In the genomic region with DNA sequence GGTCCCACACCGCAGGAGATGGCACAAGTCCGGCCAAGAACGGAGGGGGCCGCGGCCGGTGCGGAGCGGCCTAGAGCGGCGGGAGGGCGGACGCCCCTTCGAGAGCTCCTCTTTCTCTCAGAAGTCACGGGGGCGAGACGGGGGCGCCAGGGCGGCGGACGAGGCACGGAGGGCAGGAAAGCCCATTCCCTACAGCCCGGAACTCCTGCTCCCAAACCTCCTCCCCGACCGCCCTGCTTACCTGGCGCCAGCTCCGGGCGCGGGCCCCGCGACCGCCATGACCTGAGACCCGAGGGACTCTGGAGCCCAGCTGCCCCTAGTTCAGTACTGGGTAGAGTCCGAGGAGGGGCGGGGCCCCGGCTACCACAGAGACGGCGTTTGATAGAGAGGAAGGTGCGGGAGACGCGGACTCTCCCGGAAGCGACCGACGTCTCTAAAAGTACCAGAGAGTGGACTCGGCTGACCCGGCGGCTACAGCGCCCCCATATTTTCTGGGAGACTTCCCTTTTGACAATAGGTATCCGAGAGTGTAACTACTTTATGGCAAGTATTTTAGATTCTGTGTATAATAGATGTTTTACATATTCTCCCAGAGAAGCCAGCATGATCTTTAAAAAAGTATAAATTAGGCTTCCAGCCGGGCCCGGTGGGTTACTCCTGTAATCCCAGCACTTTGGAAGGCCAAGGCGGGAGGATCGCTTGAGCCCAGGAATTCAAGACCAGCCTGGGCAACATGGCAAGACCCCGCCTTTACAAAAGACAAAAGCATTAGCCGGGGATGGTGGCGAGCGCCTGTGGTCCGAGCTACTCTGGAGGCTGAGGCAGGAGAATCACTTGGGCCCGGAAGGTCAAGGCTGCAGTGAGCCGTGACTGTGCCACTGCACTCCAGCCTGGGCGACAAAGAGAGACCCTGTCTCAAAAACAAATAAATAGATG, we compare ENCODE assay signal across 8 cellular contexts. TPM values are rescaled to one million over a fixed set of nuclear protein-coding genes. Genes with fewer than 3 reads are reported as not detected.
DNase-seq lines count a peak whose midpoint lies in the region; ATAC-seq, FAIRE-seq and TF ChIP-seq lines count a peak whose summit lies in the region.

A gene (minus strand): TSS at position 301 of the 936 bp plus-strand sequence. CDS start 22 bp downstream, at position 279.

- DNase-seq in Calu3 (peak; percentile 97), HTR-8/SVneo (ENCODE audit: insufficient read length, low spot score) (peak; percentile 99), NT2/D1 (ENCODE audit: low read depth, low spot score) (peak; percentile 88), endodermal cell (peak; percentile 99)
- DNase-seq in activated CD8-positive, alpha-beta memory T cell treated with anti-CD3 and anti-CD28 coated beads, Interleukin-2, amount 10 ng/mL, durations not matched to agents 7 days and 5 days = peak; percentile 94
- DNase-seq in stimulated activated CD8-positive, alpha-beta memory T cell treated with anti-CD3 and anti-CD28 coated beads, Interleukin-15, amount 100 ng/mL, for 4 hours (ENCODE audit: low read depth in 2 of 2) = peak; percentile 70 to 74

- H3K27ac ChIP-seq in endodermal cell (ENCODE audit: low read depth, low read length) = peak within 1 kb of the TSS; percentile 80
- H3K27ac ChIP-seq in mesodermal cell (ENCODE audit: low read depth, low read length, severe bottlenecking) = peak within 1 kb of the TSS; percentile 71

- H3K27me3 ChIP-seq in NT2/D1 (ENCODE audit: insufficient read depth, insufficient read length) = no peaks in the 10 kb centered on the region
- no peaks in the 10 kb centered on the region for H3K27me3 ChIP-seq in endodermal cell (ENCODE audit: control insufficient read depth, insufficient read depth, low read length, poor library complexity, severe bottlenecking)

- H3K36me3 ChIP-seq in NT2/D1 (ENCODE audit: insufficient read depth, insufficient read length, low read length) (peaks cover 22% of the 10 kb centered on the region), endodermal cell (ENCODE audit: control insufficient read depth, insufficient read depth, low read length) (peaks cover 23% of the 10 kb centered on the region), mesodermal cell (ENCODE audit: control insufficient read depth, insufficient read depth, low read length) (peaks cover 21% of the 10 kb centered on the region)

- TF ChIP-seq CTCF in Calu3 (IDR thresholded peaks at IDR 0.05; ENCODE audit: unreplicated experiment) = no peak
- peak; percentile 67 for TF ChIP-seq CTCF in endodermal cell (conservative IDR thresholded peaks at IDR 0.05)

- intact Hi-C loops in Calu3 (cut with micrococcal nuclease; ENCODE audit: unreplicated experiment) = no loop called here

- H3K27ac Mint-ChIP-seq in Calu3 (ENCODE audit: unreplicated experiment) (peak within 1 kb of the TSS; percentile 92), endodermal cell (peak within 1 kb of the TSS; percentile 86)
- peak within 1 kb of the TSS; percentile 96 for H3K27ac Mint-ChIP-seq in activated CD8-positive, alpha-beta memory T cell treated with anti-CD3 and anti-CD28 coated beads, Interleukin-2, amount 10 ng/mL, durations not matched to agents 7 days and 5 days

- H3K9me3 Mint-ChIP-seq in Calu3 (ENCODE audit: low read depth, unreplicated experiment) (no peaks in the 10 kb centered on the region), endodermal cell (no peaks in the 10 kb centered on the region)
- no peaks in the 10 kb centered on the region for H3K9me3 Mint-ChIP-seq in activated CD8-positive, alpha-beta memory T cell treated with anti-CD3 and anti-CD28 coated beads, Interleukin-2, amount 10 ng/mL, durations not matched to agents 7 days and 5 days (ENCODE audit: low read depth)

- H3K36me3 Mint-ChIP-seq in Calu3 (ENCODE audit: insufficient read depth, unreplicated experiment) (peaks cover 40% of the 10 kb centered on the region), endodermal cell (ENCODE audit: low read depth) (peaks cover 22% of the 10 kb centered on the region)
- peaks cover 16% of the 10 kb centered on the region for H3K36me3 Mint-ChIP-seq in activated CD8-positive, alpha-beta memory T cell treated with anti-CD3 and anti-CD28 coated beads, Interleukin-2, amount 10 ng/mL, durations not matched to agents 7 days and 5 days

- peaks cover 9% of the 10 kb centered on the region for H3K4me1 ChIP-seq in NT2/D1 (ENCODE audit: insufficient read depth, insufficient read length)
- no peaks in the 10 kb centered on the region for H3K4me1 ChIP-seq in endodermal cell (ENCODE audit: control insufficient read depth, insufficient read depth, low read length)
- H3K4me1 ChIP-seq in mesodermal cell (ENCODE audit: control insufficient read depth, insufficient read depth, low read length, poor library complexity, severe bottlenecking) = peaks cover 14% of the 10 kb centered on the region

- peak; percentile 80 for FAIRE-seq in HTR-8/SVneo (lab: Jason Lieb, UNC)

- H3K4me1 Mint-ChIP-seq in Calu3 (ENCODE audit: low read depth, unreplicated experiment) = no peaks in the 10 kb centered on the region
- peaks cover 32% of the 10 kb centered on the region for H3K4me1 Mint-ChIP-seq in activated CD8-positive, alpha-beta memory T cell treated with anti-CD3 and anti-CD28 coated beads, Interleukin-2, amount 10 ng/mL, durations not matched to agents 7 days and 5 days
- H3K4me1 Mint-ChIP-seq in endodermal cell = peaks cover 19% of the 10 kb centered on the region

- 15 to 23% methylated on average over 34 to 61 of the region's 61 CpGs for WGBS in endodermal cell (ENCODE audit: insufficient coverage in 1 of 2, insufficient read length in 1 of 2), 2 experiments
- 15% methylated on average over 53 to 55 of the region's 61 CpGs for WGBS in mesodermal cell (ENCODE audit: insufficient coverage in 2 of 2), 2 experiments

- H3K4me3 Mint-ChIP-seq in Calu3 (ENCODE audit: low read depth, unreplicated experiment) = peak within 1 kb of the TSS; percentile 97
- H3K4me3 Mint-ChIP-seq in activated CD8-positive, alpha-beta memory T cell treated with anti-CD3 and anti-CD28 coated beads, Interleukin-2, amount 10 ng/mL, durations not matched to agents 7 days and 5 days = peak within 1 kb of the TSS; percentile 100
- peak within 1 kb of the TSS; percentile 87 for H3K4me3 Mint-ChIP-seq in endodermal cell

- no TSS peak for BruUV-seq in Calu3 (replicated peaks; lab: Mats Ljungman, UMichigan)

- H3K4me3 ChIP-seq in NT2/D1 (ENCODE audit: insufficient read length, low read depth) (peak within 1 kb of the TSS; percentile 81), endodermal cell (ENCODE audit: low read length) (peak within 1 kb of the TSS; percentile 100), mesodermal cell (ENCODE audit: extremely low read depth, insufficient read depth, low read length, poor library complexity, severe bottlenecking) (peak within 1 kb of the TSS; percentile 71)

- H3K9ac ChIP-seq in NT2/D1 (ENCODE audit: insufficient read length, low read depth) (peak within 1 kb of the TSS; percentile 87), endodermal cell (ENCODE audit: extremely low read depth, low read length, poor library complexity, severe bottlenecking) (peak within 1 kb of the TSS; percentile 82)

- no peaks in the 10 kb centered on the region for H3K9me3 ChIP-seq in NT2/D1 (ENCODE audit: insufficient read depth, low read length)
- no peaks in the 10 kb centered on the region for H3K9me3 ChIP-seq in endodermal cell (ENCODE audit: control insufficient read depth, low read length)
- H3K9me3 ChIP-seq in mesodermal cell (ENCODE audit: control insufficient read depth, low read length) = no peaks in the 10 kb centered on the region

- CTCF ChIA-PET in Calu3 (lab: Charles Lee) = interaction anchor here (0.5 to 1.1 kb wide), 5 partner anchors 9 to 74 kb away, joined by 3 to 5 read pairs (median 3); no protein-coding TSS in a partner anchor
- CTCF ChIA-PET in activated CD8-positive, alpha-beta memory T cell treated with anti-CD3 and anti-CD28 coated beads, Interleukin-2, amount 10 ng/mL, durations not matched to agents 7 days and 5 days (lab: Charles Lee) = interaction anchor here (0.8 to 2.8 kb wide), 9 partner anchors 8 to 232 kb away, joined by 3 to 10 read pairs (median 4); no protein-coding TSS in a partner anchor

- peak; percentile 94 for ATAC-seq in GM21367 (IDR thresholded peaks at IDR 0.05; ENCODE audit: unreplicated experiment)
- peak; percentile 97 for ATAC-seq in activated CD8-positive, alpha-beta memory T cell treated with anti-CD3 and anti-CD28 coated beads, Interleukin-2, amount 10 ng/mL, durations not matched to agents 7 days and 5 days

- H3K27me3 Mint-ChIP-seq in Calu3 (ENCODE audit: unreplicated experiment) = no peaks in the 10 kb centered on the region
- H3K27me3 Mint-ChIP-seq in activated CD8-positive, alpha-beta memory T cell treated with anti-CD3 and anti-CD28 coated beads, Interleukin-2, amount 10 ng/mL, durations not matched to agents 7 days and 5 days = no peaks in the 10 kb centered on the region
- H3K27me3 Mint-ChIP-seq in endodermal cell (ENCODE audit: insufficient read depth) = peaks cover 6% of the 10 kb centered on the region

RNA-seq across cellular contexts. Expression of the gene that starts here (rescaled TPM):
- total RNA-seq in Calu3 (2022) (59.6 and 72.4 TPM in 2 replicates), endodermal cell (100 to 1,000 TPM; 153 to 239 TPM)
- total RNA-seq in activated CD8-positive, alpha-beta memory T cell treated with anti-CD3 and anti-CD28 coated beads, Interleukin-2, amount 10 ng/mL, durations not matched to agents 7 days and 5 days = 10 to 100 TPM; 45.1 to 50.6 TPM
- polyA plus RNA-seq in endodermal cell (2013, experiment 1 of 2) = 112 TPM
- 100 TPM for polyA plus RNA-seq in endodermal cell (2013, experiment 2 of 2)
- polyA plus RNA-seq in mesodermal cell (2013, experiment 1 of 2) = 85.6 TPM
- 66.8 TPM for polyA plus RNA-seq in mesodermal cell (2013, experiment 2 of 2)

Comparison
In these comparisons a context has a peak if more than half of its experiments do, and no peak if none do; other contexts are left out.
1. Peak in every context shown above with its lines: DNase-seq, ATAC-seq, H3K4me3 ChIP-seq and H3K27ac ChIP-seq.